1 cellular context compared by ENCODE assay signal in genomic region chr5:141960449-141961323, GRCh38.
TF ChIP-seq lines count a peak whose summit lies in the region.

No MANE protein-coding gene starts in this region.

TF ChIP-seq in K562, 482 proteins besides CTCF, POLR2A, EP300 and RAD21 (continued from another document):
- TF ChIP-seq KAT2B (IDR thresholded peaks at IDR 0.05; ENCODE audit: low read depth, low read length) (no peak), ZNF324 (CRISPR knock-in tag; IDR thresholded peaks at IDR 0.05) (no peak), CBX3 (IDR thresholded peaks at IDR 0.05; ENCODE audit: borderline replicate concordance in 1 of 2, low read length in 2 of 2) (peak in 1 of 2 experiments; percentile 28; a peak in 1 of 3 replicates), ZNF561 (CRISPR knock-in tag; conservative IDR thresholded peaks at IDR 0.05) (no peak), TCFL5 (CRISPR knock-in tag; conservative IDR thresholded peaks at IDR 0.05) (no peak), SMARCC2 (IDR thresholded peaks at IDR 0.05; ENCODE audit: low read depth) (no peak), RBM22 (IDR thresholded peaks at IDR 0.05; ENCODE audit: low read depth, low read length, poor library complexity, severe bottlenecking) (no peak), ZNF23 (CRISPR knock-in tag; IDR thresholded peaks at IDR 0.05) (no peak), TAF7 (tag; IDR thresholded peaks at IDR 0.05) (no peak), GTF2F1 (IDR thresholded peaks at IDR 0.05; ENCODE audit: low read depth, low read length) (no peak), KDM4B (IDR thresholded peaks at IDR 0.05; ENCODE audit: borderline replicate concordance in 2 of 2, low read depth in 1 of 2) (no peak), ESRRA (IDR thresholded peaks at IDR 0.05; ENCODE audit: borderline replicate concordance, low read depth) (no peak; the same call in 1 of the 2 replicates)
- TF ChIP-seq, protein P1, sequence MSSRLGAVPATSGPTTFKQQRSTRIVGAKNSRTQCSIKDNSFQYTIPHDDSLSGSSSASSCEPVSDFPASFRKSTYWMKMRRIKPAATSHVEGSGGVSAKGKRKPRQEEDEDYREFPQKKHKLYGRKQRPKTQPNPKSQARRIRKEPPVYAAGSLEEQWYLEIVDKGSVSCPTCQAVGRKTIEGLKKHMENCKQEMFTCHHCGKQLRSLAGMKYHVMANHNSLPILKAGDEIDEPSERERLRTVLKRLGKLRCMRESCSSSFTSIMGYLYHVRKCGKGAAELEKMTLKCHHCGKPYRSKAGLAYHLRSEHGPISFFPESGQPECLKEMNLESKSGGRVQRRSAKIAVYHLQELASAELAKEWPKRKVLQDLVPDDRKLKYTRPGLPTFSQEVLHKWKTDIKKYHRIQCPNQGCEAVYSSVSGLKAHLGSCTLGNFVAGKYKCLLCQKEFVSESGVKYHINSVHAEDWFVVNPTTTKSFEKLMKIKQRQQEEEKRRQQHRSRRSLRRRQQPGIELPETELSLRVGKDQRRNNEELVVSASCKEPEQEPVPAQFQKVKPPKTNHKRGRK (tag; IDR thresholded peaks at IDR 0.05) = no peak
TF ChIP-seq in K562: peak in this region for 57.
